In the genomic region with DNA sequence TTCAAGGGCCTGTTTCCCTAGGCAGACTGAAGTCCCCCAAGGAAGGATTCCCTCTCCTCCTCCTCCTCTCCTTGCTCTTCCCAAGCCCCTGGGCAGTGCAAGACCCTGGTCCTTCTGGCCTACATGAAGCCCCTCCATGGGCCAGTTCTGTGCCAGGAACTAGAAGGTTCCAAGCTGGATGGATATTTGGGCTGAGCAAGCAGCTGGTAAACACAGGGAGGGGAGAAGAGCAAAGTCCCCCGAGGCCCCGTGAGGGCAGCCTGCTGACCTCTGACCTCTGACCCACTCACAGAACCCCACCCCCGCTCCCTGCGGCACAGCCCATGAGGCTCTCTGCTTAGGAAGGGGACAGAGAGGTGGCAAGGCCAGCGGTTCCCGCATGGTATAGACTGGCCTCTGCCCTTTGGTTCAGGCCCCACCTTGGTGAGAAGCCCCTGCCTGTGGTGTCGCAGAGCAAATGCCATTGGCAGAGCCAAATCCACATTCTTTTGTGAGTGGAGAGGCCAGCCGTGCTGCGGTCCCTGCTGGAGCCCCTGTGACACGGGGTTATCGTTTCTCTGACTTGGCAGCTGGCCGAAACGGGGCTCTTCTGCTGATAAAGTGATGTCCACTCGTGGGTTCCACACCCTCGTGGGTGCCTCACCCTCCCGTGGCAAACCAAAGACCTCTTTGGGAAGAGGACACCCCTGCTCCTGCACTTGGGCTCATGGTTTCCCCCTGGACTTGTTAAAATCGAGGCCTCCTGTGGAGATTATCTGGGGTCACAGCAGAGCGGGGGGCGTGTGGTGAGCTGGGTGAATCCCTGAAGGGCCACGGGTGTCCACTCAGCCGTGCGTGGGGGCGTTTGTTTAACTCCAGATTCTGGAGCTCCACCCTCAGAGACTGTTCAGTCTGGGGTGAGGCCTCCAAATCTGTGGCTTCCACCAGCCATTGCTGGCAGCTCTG, we compare ENCODE assay signal across 1 cellular context.
TF ChIP-seq lines count a peak whose summit lies in the region.

No MANE protein-coding gene starts in this region.

TF ChIP-seq in HepG2, 621 proteins besides CTCF, POLR2A, EP300 and RAD21 (continued from another document and continues in another):
- TF ChIP-seq, protein P1, sequence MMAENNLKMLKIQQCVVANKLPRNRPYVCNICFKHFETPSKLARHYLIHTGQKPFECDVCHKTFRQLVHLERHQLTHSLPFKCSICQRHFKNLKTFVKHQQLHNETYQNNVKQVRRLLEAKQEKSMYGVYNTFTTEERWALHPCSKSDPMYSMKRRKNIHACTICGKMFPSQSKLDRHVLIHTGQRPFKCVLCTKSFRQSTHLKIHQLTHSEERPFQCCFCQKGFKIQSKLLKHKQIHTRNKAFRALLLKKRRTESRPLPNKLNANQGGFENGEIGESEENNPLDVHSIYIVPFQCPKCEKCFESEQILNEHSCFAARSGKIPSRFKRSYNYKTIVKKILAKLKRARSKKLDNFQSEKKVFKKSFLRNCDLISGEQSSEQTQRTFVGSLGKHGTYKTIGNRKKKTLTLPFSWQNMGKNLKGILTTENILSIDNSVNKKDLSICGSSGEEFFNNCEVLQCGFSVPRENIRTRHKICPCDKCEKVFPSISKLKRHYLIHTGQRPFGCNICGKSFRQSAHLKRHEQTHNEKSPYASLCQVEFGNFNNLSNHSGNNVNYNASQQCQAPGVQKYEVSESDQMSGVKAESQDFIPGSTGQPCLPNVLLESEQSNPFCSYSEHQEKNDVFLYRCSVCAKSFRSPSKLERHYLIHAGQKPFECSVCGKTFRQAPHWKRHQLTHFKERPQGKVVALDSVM (CRISPR knock-in tag; IDR thresholded peaks at IDR 0.05) = no peak
- TF ChIP-seq ZFX (CRISPR knock-in tag; IDR thresholded peaks at IDR 0.05; ENCODE audit: low read depth) (peak; percentile 29), NFE2 (CRISPR knock-in tag; IDR thresholded peaks at IDR 0.05) (no peak), ZNF337 (CRISPR knock-in tag; IDR thresholded peaks at IDR 0.05; ENCODE audit: borderline replicate concordance, low read depth) (no peak), CREM (IDR thresholded peaks at IDR 0.05) (no peak), CREM (CRISPR knock-in tag; IDR thresholded peaks at IDR 0.05) (no peak), ZNF44 (CRISPR knock-in tag; IDR thresholded peaks at IDR 0.05) (no peak), SNAI1 (CRISPR knock-in tag; IDR thresholded peaks at IDR 0.05; ENCODE audit: borderline replicate concordance) (no peak), ZNF792 (CRISPR knock-in tag; IDR thresholded peaks at IDR 0.05) (no peak), SNRNP70 (IDR thresholded peaks at IDR 0.05; ENCODE audit: low read depth, low read length) (no peak), ZEB1 (IDR thresholded peaks at IDR 0.05; ENCODE audit: insufficient replicate concordance, low read depth) (no peak), ASH2L (IDR thresholded peaks at IDR 0.05; ENCODE audit: insufficient read length, low read depth, low read length) (no peak), TBL1XR1 (IDR thresholded peaks at IDR 0.05; ENCODE audit: borderline replicate concordance, low read length, partially characterized antibody) (no peak), TCF12 (IDR thresholded peaks at IDR 0.05) (no peak), TCF12 (CRISPR knock-in tag; IDR thresholded peaks at IDR 0.05) (no peak), ARNT (IDR thresholded peaks at IDR 0.05) (no peak), ZSCAN12 (CRISPR knock-in tag; IDR thresholded peaks at IDR 0.05) (no peak), ARNT2 (CRISPR knock-in tag; IDR thresholded peaks at IDR 0.05; ENCODE audit: low read depth) (no peak), RFXANK (CRISPR knock-in tag; IDR thresholded peaks at IDR 0.05) (no peak), ZNF670 (CRISPR knock-in tag; IDR thresholded peaks at IDR 0.05; ENCODE audit: borderline replicate concordance) (no peak; the same call in 1 of the 2 replicates), SAP130 (CRISPR knock-in tag; IDR thresholded peaks at IDR 0.05; ENCODE audit: low read depth) (0 out of 2 replicates have a peak, but pooled peaks have one; percentile 27), MAFF (IDR thresholded peaks at IDR 0.05; ENCODE audit: low read depth, low read length) (no peak), ZNF263 (CRISPR knock-in tag; IDR thresholded peaks at IDR 0.05) (0 out of 2 replicates have a peak, but pooled peaks have one; percentile 46), EEA1 (CRISPR knock-in tag; IDR thresholded peaks at IDR 0.05; ENCODE audit: borderline replicate concordance) (no peak), MAFG (CRISPR knock-in tag; IDR thresholded peaks at IDR 0.05) (peak; percentile 64), ZFP37 (CRISPR knock-in tag; IDR thresholded peaks at IDR 0.05; ENCODE audit: borderline replicate concordance) (no peak), SSRP1 (CRISPR knock-in tag; IDR thresholded peaks at IDR 0.05) (no peak), SRSF4 (IDR thresholded peaks at IDR 0.05; ENCODE audit: low read depth, low read length, poor library complexity, severe bottlenecking) (no peak), FOSL1 (CRISPR knock-in tag; IDR thresholded peaks at IDR 0.05; ENCODE audit: borderline replicate concordance) (no peak), ZNF749 (CRISPR knock-in tag; IDR thresholded peaks at IDR 0.05; ENCODE audit: borderline replicate concordance) (no peak), ZNF136 (CRISPR knock-in tag; IDR thresholded peaks at IDR 0.05; ENCODE audit: low read depth) (no peak), KLF13 (CRISPR knock-in tag; IDR thresholded peaks at IDR 0.05) (no peak), ZNF460 (CRISPR knock-in tag; IDR thresholded peaks at IDR 0.05; ENCODE audit: borderline replicate concordance) (0 out of 2 replicates have a peak, but pooled peaks have one; percentile 18), ZNF20 (CRISPR knock-in tag; IDR thresholded peaks at IDR 0.05) (no peak), KDM4B (CRISPR knock-in tag; IDR thresholded peaks at IDR 0.05) (no peak), ZNF282 (IDR thresholded peaks at IDR 0.05; ENCODE audit: partially characterized antibody) (no peak), ZNF143 (CRISPR knock-in tag; IDR thresholded peaks at IDR 0.05) (no peak), HDAC1 (CRISPR knock-in tag; IDR thresholded peaks at IDR 0.05) (peak; percentile 50; the same call in 1 of the 2 replicates), ZNF543 (CRISPR knock-in tag; IDR thresholded peaks at IDR 0.05) (peak; percentile 39; the same call in 1 of the 2 replicates), RELA (CRISPR knock-in tag; IDR thresholded peaks at IDR 0.05) (no peak), SIN3B (IDR thresholded peaks at IDR 0.05; ENCODE audit: low read length) (no peak), REL (CRISPR knock-in tag; conservative IDR thresholded peaks at IDR 0.05) (no peak), JDP2 (CRISPR knock-in tag; IDR thresholded peaks at IDR 0.05; ENCODE audit: borderline replicate concordance) (no peak), ZNF225 (CRISPR knock-in tag; IDR thresholded peaks at IDR 0.05) (peak; percentile 62; the same call in 1 of the 2 replicates), ZNF138 (CRISPR knock-in tag; IDR thresholded peaks at IDR 0.05; ENCODE audit: low read depth) (0 out of 2 replicates have a peak, but pooled peaks have one; percentile 43), SOX5 (CRISPR knock-in tag; IDR thresholded peaks at IDR 0.05; ENCODE audit: borderline replicate concordance) (no peak)
- TF ChIP-seq, protein P2, sequence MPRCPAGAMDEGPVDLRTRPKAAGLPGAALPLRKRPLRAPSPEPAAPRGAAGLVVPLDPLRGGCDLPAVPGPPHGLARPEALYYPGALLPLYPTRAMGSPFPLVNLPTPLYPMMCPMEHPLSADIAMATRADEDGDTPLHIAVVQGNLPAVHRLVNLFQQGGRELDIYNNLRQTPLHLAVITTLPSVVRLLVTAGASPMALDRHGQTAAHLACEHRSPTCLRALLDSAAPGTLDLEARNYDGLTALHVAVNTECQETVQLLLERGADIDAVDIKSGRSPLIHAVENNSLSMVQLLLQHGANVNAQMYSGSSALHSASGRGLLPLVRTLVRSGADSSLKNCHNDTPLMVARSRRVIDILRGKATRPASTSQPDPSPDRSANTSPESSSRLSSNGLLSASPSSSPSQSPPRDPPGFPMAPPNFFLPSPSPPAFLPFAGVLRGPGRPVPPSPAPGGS (CRISPR knock-in tag; IDR thresholded peaks at IDR 0.05) = 0 out of 2 replicates have a peak, but pooled peaks have one; percentile 35
- TF ChIP-seq, protein P3, sequence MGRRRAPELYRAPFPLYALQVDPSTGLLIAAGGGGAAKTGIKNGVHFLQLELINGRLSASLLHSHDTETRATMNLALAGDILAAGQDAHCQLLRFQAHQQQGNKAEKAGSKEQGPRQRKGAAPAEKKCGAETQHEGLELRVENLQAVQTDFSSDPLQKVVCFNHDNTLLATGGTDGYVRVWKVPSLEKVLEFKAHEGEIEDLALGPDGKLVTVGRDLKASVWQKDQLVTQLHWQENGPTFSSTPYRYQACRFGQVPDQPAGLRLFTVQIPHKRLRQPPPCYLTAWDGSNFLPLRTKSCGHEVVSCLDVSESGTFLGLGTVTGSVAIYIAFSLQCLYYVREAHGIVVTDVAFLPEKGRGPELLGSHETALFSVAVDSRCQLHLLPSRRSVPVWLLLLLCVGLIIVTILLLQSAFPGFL (CRISPR knock-in tag; IDR thresholded peaks at IDR 0.05) = no peak
- TF ChIP-seq, protein P4, sequence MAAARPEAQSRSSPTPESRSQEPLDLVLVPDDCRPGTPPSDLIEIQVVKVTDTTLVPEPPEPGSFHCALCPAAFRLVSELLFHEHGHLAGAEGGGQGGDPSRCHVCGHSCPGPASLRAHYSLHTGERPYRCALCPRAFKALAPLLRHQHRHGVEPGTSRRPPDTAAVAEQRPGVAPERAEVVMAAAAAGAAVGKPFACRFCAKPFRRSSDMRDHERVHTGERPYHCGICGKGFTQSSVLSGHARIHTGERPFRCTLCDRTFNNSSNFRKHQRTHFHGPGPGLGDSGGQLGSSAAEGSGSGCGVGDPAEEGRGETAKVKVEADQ (CRISPR knock-in tag; IDR thresholded peaks at IDR 0.05; ENCODE audit: borderline replicate concordance) = no peak; the same call in 1 of the 2 replicates
- TF ChIP-seq, protein P5, sequence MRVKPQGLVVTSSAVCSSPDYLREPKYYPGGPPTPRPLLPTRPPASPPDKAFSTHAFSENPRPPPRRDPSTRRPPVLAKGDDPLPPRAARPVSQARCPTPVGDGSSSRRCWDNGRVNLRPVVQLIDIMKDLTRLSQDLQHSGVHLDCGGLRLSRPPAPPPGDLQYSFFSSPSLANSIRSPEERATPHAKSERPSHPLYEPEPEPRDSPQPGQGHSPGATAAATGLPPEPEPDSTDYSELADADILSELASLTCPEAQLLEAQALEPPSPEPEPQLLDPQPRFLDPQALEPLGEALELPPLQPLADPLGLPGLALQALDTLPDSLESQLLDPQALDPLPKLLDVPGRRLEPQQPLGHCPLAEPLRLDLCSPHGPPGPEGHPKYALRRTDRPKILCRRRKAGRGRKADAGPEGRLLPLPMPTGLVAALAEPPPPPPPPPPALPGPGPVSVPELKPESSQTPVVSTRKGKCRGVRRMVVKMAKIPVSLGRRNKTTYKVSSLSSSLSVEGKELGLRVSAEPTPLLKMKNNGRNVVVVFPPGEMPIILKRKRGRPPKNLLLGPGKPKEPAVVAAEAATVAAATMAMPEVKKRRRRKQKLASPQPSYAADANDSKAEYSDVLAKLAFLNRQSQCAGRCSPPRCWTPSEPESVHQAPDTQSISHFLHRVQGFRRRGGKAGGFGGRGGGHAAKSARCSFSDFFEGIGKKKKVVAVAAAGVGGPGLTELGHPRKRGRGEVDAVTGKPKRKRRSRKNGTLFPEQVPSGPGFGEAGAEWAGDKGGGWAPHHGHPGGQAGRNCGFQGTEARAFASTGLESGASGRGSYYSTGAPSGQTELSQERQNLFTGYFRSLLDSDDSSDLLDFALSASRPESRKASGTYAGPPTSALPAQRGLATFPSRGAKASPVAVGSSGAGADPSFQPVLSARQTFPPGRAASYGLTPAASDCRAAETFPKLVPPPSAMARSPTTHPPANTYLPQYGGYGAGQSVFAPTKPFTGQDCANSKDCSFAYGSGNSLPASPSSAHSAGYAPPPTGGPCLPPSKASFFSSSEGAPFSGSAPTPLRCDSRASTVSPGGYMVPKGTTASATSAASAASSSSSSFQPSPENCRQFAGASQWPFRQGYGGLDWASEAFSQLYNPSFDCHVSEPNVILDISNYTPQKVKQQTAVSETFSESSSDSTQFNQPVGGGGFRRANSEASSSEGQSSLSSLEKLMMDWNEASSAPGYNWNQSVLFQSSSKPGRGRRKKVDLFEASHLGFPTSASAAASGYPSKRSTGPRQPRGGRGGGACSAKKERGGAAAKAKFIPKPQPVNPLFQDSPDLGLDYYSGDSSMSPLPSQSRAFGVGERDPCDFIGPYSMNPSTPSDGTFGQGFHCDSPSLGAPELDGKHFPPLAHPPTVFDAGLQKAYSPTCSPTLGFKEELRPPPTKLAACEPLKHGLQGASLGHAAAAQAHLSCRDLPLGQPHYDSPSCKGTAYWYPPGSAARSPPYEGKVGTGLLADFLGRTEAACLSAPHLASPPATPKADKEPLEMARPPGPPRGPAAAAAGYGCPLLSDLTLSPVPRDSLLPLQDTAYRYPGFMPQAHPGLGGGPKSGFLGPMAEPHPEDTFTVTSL (CRISPR knock-in tag; IDR thresholded peaks at IDR 0.05; ENCODE audit: borderline replicate concordance) = no peak
- TF ChIP-seq, protein P6, sequence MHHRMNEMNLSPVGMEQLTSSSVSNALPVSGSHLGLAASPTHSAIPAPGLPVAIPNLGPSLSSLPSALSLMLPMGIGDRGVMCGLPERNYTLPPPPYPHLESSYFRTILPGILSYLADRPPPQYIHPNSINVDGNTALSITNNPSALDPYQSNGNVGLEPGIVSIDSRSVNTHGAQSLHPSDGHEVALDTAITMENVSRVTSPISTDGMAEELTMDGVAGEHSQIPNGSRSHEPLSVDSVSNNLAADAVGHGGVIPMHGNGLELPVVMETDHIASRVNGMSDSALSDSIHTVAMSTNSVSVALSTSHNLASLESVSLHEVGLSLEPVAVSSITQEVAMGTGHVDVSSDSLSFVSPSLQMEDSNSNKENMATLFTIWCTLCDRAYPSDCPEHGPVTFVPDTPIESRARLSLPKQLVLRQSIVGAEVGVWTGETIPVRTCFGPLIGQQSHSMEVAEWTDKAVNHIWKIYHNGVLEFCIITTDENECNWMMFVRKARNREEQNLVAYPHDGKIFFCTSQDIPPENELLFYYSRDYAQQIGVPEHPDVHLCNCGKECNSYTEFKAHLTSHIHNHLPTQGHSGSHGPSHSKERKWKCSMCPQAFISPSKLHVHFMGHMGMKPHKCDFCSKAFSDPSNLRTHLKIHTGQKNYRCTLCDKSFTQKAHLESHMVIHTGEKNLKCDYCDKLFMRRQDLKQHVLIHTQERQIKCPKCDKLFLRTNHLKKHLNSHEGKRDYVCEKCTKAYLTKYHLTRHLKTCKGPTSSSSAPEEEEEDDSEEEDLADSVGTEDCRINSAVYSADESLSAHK (CRISPR knock-in tag; IDR thresholded peaks at IDR 0.05; ENCODE audit: borderline replicate concordance) = no peak
- TF ChIP-seq, protein P7, sequence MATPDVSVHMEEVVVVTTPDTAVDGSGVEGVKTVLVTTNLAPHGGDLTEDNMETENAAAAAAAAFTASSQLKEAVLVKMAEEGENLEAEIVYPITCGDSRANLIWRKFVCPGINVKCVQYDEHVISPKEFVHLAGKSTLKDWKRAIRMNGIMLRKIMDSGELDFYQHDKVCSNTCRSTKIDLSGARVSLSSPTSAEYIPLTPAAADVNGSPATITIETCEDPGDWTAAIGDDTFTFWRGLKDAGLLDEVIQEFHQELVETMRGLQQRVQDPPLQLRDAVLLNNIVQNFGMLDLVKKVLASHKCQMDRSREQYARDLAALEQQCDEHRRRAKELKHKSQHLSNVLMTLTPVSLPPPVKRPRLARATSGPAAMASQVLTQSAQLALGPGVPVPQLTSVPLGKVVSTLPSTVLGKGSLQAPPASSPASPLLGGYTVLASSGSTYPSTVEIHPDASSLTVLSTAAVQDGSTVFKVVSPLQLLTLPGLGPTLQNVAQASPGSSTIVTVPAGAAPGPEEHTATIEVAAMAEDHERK (CRISPR knock-in tag; IDR thresholded peaks at IDR 0.05; ENCODE audit: low read depth) = no peak
